In the genomic region with DNA sequence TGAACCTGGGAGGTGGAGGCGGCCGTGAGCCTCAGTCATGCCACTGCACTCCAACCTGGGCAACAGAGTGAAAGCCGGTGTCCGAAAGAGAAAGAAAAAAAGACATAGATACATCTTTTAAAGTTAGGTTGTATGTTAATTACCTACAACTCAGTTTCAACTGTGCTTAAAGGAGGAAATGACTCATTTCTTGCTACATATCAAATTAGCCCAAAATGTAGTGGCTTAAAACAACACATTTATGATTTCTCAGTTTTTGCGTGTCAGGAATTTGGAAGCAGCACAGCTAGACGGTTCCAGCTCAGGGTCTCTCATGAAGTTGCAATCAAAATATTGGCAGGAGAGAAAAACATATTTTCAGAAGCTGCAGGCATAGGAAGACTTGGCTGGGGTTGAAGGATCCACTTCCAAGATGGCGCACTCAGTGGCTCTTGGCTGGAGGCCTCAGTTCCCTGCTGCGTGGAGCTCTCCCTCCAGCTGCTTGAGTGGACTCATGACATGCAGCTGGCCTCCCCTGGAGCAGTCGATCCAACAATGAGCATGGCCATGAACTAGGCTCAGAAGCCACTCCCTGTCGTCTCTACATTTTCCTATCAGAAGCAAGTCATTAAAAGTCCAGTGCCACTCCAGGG, we compare ENCODE assay signal across 1 cellular context.
TF ChIP-seq lines count a peak whose summit lies in the region.

No MANE protein-coding gene starts in this region.

TF ChIP-seq in HepG2, 621 proteins besides CTCF, POLR2A, EP300 and RAD21 (continued from another document):
- TF ChIP-seq, protein P1, sequence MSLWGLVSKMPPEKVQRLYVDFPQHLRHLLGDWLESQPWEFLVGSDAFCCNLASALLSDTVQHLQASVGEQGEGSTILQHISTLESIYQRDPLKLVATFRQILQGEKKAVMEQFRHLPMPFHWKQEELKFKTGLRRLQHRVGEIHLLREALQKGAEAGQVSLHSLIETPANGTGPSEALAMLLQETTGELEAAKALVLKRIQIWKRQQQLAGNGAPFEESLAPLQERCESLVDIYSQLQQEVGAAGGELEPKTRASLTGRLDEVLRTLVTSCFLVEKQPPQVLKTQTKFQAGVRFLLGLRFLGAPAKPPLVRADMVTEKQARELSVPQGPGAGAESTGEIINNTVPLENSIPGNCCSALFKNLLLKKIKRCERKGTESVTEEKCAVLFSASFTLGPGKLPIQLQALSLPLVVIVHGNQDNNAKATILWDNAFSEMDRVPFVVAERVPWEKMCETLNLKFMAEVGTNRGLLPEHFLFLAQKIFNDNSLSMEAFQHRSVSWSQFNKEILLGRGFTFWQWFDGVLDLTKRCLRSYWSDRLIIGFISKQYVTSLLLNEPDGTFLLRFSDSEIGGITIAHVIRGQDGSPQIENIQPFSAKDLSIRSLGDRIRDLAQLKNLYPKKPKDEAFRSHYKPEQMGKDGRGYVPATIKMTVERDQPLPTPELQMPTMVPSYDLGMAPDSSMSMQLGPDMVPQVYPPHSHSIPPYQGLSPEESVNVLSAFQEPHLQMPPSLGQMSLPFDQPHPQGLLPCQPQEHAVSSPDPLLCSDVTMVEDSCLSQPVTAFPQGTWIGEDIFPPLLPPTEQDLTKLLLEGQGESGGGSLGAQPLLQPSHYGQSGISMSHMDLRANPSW (CRISPR knock-in tag; IDR thresholded peaks at IDR 0.05; ENCODE audit: borderline replicate concordance): no peak
- TF ChIP-seq HOXA3 (CRISPR knock-in tag; IDR thresholded peaks at IDR 0.05) (no peak), GTF3A (CRISPR knock-in tag; conservative IDR thresholded peaks at IDR 0.05) (no peak), ZNF773 (CRISPR knock-in tag; IDR thresholded peaks at IDR 0.05; ENCODE audit: borderline replicate concordance) (no peak), ZNF331 (CRISPR knock-in tag; IDR thresholded peaks at IDR 0.05) (no peak), YEATS4 (CRISPR knock-in tag; IDR thresholded peaks at IDR 0.05; ENCODE audit: borderline replicate concordance) (no peak), ZSCAN29 (CRISPR knock-in tag; conservative IDR thresholded peaks at IDR 0.05) (no peak), RBFOX2 (IDR thresholded peaks at IDR 0.05; ENCODE audit: low read depth, low read length) (peak; percentile 50; the same call in 1 of the 2 replicates), TCF7 (IDR thresholded peaks at IDR 0.05; ENCODE audit: low read depth) (no peak), POLR2AphosphoS2 (IDR thresholded peaks at IDR 0.05; ENCODE audit: low read depth, low read length) (no peak)
- TF ChIP-seq, protein P2, sequence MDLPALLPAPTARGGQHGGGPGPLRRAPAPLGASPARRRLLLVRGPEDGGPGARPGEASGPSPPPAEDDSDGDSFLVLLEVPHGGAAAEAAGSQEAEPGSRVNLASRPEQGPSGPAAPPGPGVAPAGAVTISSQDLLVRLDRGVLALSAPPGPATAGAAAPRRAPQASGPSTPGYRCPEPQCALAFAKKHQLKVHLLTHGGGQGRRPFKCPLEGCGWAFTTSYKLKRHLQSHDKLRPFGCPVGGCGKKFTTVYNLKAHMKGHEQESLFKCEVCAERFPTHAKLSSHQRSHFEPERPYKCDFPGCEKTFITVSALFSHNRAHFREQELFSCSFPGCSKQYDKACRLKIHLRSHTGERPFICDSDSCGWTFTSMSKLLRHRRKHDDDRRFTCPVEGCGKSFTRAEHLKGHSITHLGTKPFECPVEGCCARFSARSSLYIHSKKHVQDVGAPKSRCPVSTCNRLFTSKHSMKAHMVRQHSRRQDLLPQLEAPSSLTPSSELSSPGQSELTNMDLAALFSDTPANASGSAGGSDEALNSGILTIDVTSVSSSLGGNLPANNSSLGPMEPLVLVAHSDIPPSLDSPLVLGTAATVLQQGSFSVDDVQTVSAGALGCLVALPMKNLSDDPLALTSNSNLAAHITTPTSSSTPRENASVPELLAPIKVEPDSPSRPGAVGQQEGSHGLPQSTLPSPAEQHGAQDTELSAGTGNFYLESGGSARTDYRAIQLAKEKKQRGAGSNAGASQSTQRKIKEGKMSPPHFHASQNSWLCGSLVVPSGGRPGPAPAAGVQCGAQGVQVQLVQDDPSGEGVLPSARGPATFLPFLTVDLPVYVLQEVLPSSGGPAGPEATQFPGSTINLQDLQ (CRISPR knock-in tag; IDR thresholded peaks at IDR 0.05): no peak
- TF ChIP-seq, protein P3, sequence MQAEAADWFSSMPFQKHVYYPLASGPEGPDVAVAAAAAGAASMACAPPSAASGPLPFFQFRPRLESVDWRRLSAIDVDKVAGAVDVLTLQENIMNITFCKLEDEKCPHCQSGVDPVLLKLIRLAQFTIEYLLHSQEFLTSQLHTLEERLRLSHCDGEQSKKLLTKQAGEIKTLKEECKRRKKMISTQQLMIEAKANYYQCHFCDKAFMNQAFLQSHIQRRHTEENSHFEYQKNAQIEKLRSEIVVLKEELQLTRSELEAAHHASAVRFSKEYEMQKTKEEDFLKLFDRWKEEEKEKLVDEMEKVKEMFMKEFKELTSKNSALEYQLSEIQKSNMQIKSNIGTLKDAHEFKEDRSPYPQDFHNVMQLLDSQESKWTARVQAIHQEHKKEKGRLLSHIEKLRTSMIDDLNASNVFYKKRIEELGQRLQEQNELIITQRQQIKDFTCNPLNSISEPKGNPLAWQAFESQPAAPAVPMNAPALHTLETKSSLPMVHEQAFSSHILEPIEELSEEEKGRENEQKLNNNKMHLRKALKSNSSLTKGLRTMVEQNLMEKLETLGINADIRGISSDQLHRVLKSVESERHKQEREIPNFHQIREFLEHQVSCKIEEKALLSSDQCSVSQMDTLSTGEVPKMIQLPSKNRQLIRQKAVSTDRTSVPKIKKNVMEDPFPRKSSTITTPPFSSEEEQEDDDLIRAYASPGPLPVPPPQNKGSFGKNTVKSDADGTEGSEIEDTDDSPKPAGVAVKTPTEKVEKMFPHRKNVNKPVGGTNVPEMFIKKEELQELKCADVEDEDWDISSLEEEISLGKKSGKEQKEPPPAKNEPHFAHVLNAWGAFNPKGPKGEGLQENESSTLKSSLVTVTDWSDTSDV (CRISPR knock-in tag; IDR thresholded peaks at IDR 0.05): no peak
- TF ChIP-seq, protein P4, sequence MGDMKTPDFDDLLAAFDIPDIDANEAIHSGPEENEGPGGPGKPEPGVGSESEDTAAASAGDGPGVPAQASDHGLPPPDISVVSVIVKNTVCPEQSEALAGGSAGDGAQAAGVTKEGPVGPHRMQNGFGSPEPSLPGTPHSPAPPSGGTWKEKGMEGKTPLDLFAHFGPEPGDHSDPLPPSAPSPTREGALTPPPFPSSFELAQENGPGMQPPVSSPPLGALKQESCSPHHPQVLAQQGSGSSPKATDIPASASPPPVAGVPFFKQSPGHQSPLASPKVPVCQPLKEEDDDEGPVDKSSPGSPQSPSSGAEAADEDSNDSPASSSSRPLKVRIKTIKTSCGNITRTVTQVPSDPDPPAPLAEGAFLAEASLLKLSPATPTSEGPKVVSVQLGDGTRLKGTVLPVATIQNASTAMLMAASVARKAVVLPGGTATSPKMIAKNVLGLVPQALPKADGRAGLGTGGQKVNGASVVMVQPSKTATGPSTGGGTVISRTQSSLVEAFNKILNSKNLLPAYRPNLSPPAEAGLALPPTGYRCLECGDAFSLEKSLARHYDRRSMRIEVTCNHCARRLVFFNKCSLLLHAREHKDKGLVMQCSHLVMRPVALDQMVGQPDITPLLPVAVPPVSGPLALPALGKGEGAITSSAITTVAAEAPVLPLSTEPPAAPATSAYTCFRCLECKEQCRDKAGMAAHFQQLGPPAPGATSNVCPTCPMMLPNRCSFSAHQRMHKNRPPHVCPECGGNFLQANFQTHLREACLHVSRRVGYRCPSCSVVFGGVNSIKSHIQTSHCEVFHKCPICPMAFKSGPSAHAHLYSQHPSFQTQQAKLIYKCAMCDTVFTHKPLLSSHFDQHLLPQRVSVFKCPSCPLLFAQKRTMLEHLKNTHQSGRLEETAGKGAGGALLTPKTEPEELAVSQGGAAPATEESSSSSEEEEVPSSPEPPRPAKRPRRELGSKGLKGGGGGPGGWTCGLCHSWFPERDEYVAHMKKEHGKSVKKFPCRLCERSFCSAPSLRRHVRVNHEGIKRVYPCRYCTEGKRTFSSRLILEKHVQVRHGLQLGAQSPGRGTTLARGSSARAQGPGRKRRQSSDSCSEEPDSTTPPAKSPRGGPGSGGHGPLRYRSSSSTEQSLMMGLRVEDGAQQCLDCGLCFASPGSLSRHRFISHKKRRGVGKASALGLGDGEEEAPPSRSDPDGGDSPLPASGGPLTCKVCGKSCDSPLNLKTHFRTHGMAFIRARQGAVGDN (CRISPR knock-in tag; IDR thresholded peaks at IDR 0.05): peak; percentile 24; the same call in 1 of the 2 replicates
